ENCODE assay signal across 16 cellular contexts in the genomic region with DNA sequence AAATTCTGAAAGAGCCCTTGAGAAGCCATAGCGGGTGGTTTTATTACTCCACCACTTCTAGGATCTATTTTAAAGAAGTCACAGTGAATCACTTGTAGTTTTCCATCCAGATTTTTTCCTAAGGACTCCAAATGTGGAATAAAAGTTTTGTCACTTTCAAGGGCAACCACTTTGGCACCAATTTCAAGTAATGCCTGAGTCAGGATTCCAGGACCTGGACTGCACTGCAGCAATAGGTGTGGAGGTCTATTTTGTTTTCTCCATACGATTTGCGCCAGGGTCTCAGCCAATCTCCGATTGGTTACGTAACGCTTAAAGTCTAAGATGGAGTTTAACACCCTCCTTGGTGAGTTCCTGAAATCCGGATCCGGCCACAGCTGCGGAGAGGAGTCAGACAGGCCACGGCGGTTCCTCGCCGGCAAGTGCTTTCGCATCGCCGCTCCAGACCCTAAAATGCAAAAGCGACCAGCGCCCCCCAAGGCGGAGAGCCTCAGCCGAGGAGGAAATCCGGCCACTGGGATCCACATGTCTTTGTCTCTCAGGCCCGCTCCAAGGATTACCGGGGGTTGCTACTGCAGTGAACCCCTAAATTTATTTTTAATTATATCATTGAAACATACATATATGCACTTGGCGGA.
"Had no signal": no experiment of that assay in that cellular context is flagged by ENCODE, and none has a peak within 500 bp of the region (broad histone marks: within the 10 kb centered on the region; RNA-seq: fewer than 3 reads in every experiment).

No MANE protein-coding gene starts in this region.

- H3K4me1 ChIP-seq: esophagus muscularis mucosa, foreskin keratinocyte, gastroesophageal sphincter, heart left ventricle, left lung, lower lobe of right lung had no signal

- H3K9me3 ChIP-seq: gastroesophageal sphincter, lower lobe of right lung had no signal

- DNase-seq: dermis blood vessel endothelial cell; dorsolateral prefrontal cortex; effector CD4-positive, alpha-beta T cell; effector memory CD4-positive, alpha-beta T cell; foreskin keratinocyte; heart left ventricle; left cardiac atrium; left lung; left ventricle myocardium superior; lower lobe of right lung; mesendoderm; midbrain had no signal

- ATAC-seq: foreskin keratinocyte, gastroesophageal sphincter, heart left ventricle, left cardiac atrium, left lung, left ventricle myocardium superior, lower lobe of right lung had no signal

- H3K79me2 ChIP-seq: hepatocyte had no signal

- H2AFZ ChIP-seq: hepatocyte had no signal

- H3K27me3 ChIP-seq: dorsolateral prefrontal cortex, esophagus muscularis mucosa, foreskin keratinocyte, gastroesophageal sphincter, heart left ventricle, hepatocyte, left lung had no signal

- H3K4me2 ChIP-seq: hepatocyte had no signal

- H3K27ac ChIP-seq: coronary artery, esophagus muscularis mucosa, foreskin keratinocyte, gastroesophageal sphincter, heart left ventricle, hepatocyte, left lung, lower lobe of right lung had no signal

- H3K36me3 ChIP-seq: esophagus muscularis mucosa, gastroesophageal sphincter, heart left ventricle, left lung, lower lobe of right lung had no signal

- H3K4me3 ChIP-seq: coronary artery, dorsolateral prefrontal cortex, esophagus muscularis mucosa, gastroesophageal sphincter, heart left ventricle, hepatocyte, left lung, lower lobe of right lung had no signal
